8 cellular contexts compared by ENCODE assay signal in the genomic region with DNA sequence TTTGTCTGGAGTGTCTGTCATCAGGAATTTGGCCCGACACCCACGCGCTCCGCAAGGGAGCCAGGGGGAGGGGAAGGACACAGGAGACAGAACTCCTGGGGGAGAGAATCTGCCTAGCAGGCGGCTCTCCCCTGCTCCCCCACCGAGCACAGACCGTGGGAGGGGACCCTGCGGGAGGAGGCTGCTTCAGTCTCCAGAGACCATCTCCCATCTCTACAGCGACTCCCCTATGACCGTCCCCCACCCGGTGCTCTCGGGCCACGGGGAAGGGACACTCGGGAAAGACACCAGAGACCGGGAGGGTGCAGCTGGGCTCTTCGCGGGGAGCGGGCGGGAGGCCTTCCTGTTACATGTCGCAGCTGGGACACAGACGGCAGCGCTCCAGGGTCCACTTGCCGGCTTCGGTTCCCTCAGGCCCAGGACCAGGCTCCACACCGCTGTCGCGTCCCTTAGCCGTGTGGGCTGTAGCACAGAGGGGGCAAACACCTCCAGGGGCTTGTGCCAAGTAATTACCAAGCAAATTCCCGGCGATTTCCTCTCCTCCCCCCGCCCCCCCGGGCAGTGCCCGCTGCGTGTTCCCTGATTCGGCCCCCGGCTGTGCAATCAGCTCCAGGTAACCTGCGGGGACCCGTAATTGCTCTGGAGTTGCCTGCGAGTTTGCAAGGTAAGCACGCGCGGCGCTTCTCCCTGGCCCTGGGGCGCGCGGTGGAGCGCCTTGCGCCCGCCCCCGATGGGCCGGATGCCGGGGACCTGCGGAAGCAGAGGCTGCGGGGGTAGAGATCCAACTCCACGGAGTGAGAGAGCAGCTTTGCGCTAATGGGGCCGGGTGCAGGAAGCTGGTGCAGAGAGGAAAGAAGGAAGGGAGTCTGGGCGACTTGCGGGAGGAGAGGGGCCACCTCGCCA.
DNase-seq lines count a peak whose midpoint lies in the region; ATAC-seq, FAIRE-seq and TF ChIP-seq lines count a peak whose summit lies in the region.

No MANE protein-coding gene starts in this region.

- H3K27me3 ChIP-seq in foreskin keratinocyte (no peaks in the 10 kb centered on the region), pancreas (peaks cover 0 to 8% (median 0%) of the 10 kb centered on the region in 4 donors)

- intact Hi-C loops in pancreas (cut with DNase I), result no loop called here

- peak overlapping the region in 2 of 4 donors; percentile 17 to 34 for H3K4me3 ChIP-seq in pancreas

- DNase-seq in DMS53 treated with DMSO at 0.1 percent for 48 hours (lab: John Stamatoyannopoulos, UW; ENCODE audit: unreplicated experiment), result peak; percentile 65
- DNase-seq in NCI-H526 (lab: John Stamatoyannopoulos, UW), result peak; percentile 57 to 90
- no peak for DNase-seq in foreskin keratinocyte
- peak in 4 of 6 donors; percentile 12 to 68 (median 18) for DNase-seq in pancreas
- no peak for DNase-seq in stimulated activated naive CD4-positive, alpha-beta T cell treated with Interleukin-2 at 50 U/mL for 16 hours (lab: John Stamatoyannopoulos, UW)
- no peak for DNase-seq in activated CD4-positive, alpha-beta T cell treated with anti-CD3 and anti-CD28 coated beads for 1 hour

- FAIRE-seq in pancreas (lab: Jason Lieb, UNC), result no peak

- H3K27ac ChIP-seq in foreskin keratinocyte, result peak overlapping the region; percentile 49
- H3K27ac ChIP-seq in pancreas, result no peak overlapping the region

- H3K4me1 ChIP-seq in foreskin keratinocyte (peaks cover 4% of the 10 kb centered on the region), pancreas (no peaks in the 10 kb centered on the region)

- H3K9me3 ChIP-seq in pancreas, result no peaks in the 10 kb centered on the region

- 4 to 6% methylated on average over 58 to 60 of the region's 60 CpGs for WGBS in pancreas, 2 donors

- no peaks in the 10 kb centered on the region for H3K36me3 ChIP-seq in pancreas

- TF ChIP-seq CTCF in foreskin keratinocyte (conservative IDR thresholded peaks at IDR 0.05), result no peak
- no peak for TF ChIP-seq CTCF in pancreas (IDR thresholded peaks at IDR 0.05)

- ATAC-seq in foreskin keratinocyte (peak; percentile 69), pancreas (peak in 3 of 4 donors; percentile 82 to 86 (median 84)), GM21717 (IDR thresholded peaks at IDR 0.05; ENCODE audit: unreplicated experiment) (no peak), HG02870 (IDR thresholded peaks at IDR 0.05; ENCODE audit: unreplicated experiment) (no peak)

Comparison
In these comparisons a context has a peak if more than half of its experiments do, and no peak if none do; other contexts are left out.
1. DNase-seq: peak in DMS53 treated with DMSO at 0.1 percent for 48 hours (single experiment), NCI-H526 (2 of 2) and pancreas (4 of 6); none in foreskin keratinocyte (0 of 2), stimulated activated naive CD4-positive, alpha-beta T cell treated with Interleukin-2 at 50 U/mL for 16 hours (single experiment) and activated CD4-positive, alpha-beta T cell treated with anti-CD3 and anti-CD28 coated beads for 1 hour (single experiment).
2. ATAC-seq: peak in foreskin keratinocyte (single experiment) and pancreas (3 of 4); none in GM21717 (single experiment) and HG02870 (single experiment).